Comparison of ENCODE assay signal across 8 cellular contexts in genomic region chr1:196607940-196608339, GRCh38. TPM values are rescaled to one million over a fixed set of nuclear protein-coding genes. Genes with fewer than 3 reads are reported as not detected.
DNase-seq lines count a peak whose midpoint lies in the region; ATAC-seq and TF ChIP-seq lines count a peak whose summit lies in the region.

No MANE protein-coding gene starts in this region.

- H3K4me3 Mint-ChIP-seq in CD8-positive, alpha-beta memory T cell, result peak overlapping the region; percentile 41 to 89 (median 61)
- H3K4me3 Mint-ChIP-seq in endodermal cell (peak overlapping the region; percentile 88), neural progenitor cell (peak overlapping the region; percentile 99)
- no peak overlapping the region for H3K4me3 Mint-ChIP-seq in activated T-helper 1 cell treated with anti-CD3 and anti-CD28 coated beads, Interleukin-12 subunit alpha, Interleukin-12 subunit beta, Interleukin-2, Interleukin-4 antibody, amounts not matched to agents 30 ng/mL and 10 ng/mL and 1 ng/mL, durations not matched to agents 14 hours and 24 hours and 36 hours

- peaks cover 29% of the 10 kb centered on the region for H3F3A ChIP-seq in neural progenitor cell (ENCODE audit: low read depth)

- CTCF ChIA-PET in CD8-positive, alpha-beta memory T cell (lab: Charles Lee), result no interaction called here

- no peaks in the 10 kb centered on the region for H4K20me1 ChIP-seq in neural progenitor cell (ENCODE audit: low read depth)

- H2AFZ ChIP-seq in neural progenitor cell (replicated peaks), result peak overlapping the region; percentile 97

- DNase-seq in CD8-positive, alpha-beta memory T cell, result no peak
- peak; percentile 24 for DNase-seq in NCI-H2029 treated with DMSO at 0.1 percent for 48 hours (lab: John Stamatoyannopoulos, UW)
- DNase-seq in endodermal cell, result no peak
- DNase-seq in neural progenitor cell (ENCODE audit: low spot score), result peak; percentile 26
- DNase-seq in activated T-helper 1 cell treated with anti-CD3 and anti-CD28 coated beads, Interleukin-12 subunit alpha, Interleukin-12 subunit beta, Interleukin-2, Interleukin-4 antibody, amounts not matched to agents 30 ng/mL and 10 ng/mL and 1 ng/mL, durations not matched to agents 14 hours and 24 hours and 36 hours (ENCODE audit: low spot score), result no peak

- peaks cover 51% of the 10 kb centered on the region for H3K79me2 ChIP-seq in neural progenitor cell (ENCODE audit: low read depth)

- intact Hi-C loops in activated T-helper 1 cell treated with anti-CD3 and anti-CD28 coated beads, Interleukin-12 subunit alpha, Interleukin-12 subunit beta, Interleukin-2, Interleukin-4 antibody, amounts not matched to agents 30 ng/mL and 10 ng/mL and 1 ng/mL, durations not matched to agents 14 hours and 24 hours and 36 hours (cut with micrococcal nuclease), result no loop called here

- H3K9ac ChIP-seq in endodermal cell (ENCODE audit: extremely low read depth, low read length, poor library complexity, severe bottlenecking) (peak overlapping the region; percentile 76), neural progenitor cell (peak overlapping the region; percentile 80)

- H3K36me3 ChIP-seq in CD8-positive, alpha-beta memory T cell (ENCODE audit: insufficient read depth, low read length), result no peaks in the 10 kb centered on the region
- no peaks in the 10 kb centered on the region for H3K36me3 ChIP-seq in endodermal cell (ENCODE audit: control insufficient read depth, insufficient read depth, low read length)
- peaks cover 2% of the 10 kb centered on the region for H3K36me3 ChIP-seq in neural progenitor cell

- no peaks in the 10 kb centered on the region for H3K9me3 ChIP-seq in CD8-positive, alpha-beta memory T cell (ENCODE audit: low read length)
- H3K9me3 ChIP-seq in endodermal cell (ENCODE audit: control insufficient read depth, low read length) (no peaks in the 10 kb centered on the region), neural progenitor cell (ENCODE audit: low read depth) (no peaks in the 10 kb centered on the region)

- peaks cover 0 to 2% (median 0%) of the 10 kb centered on the region in 5 donors for H3K9me3 Mint-ChIP-seq in CD8-positive, alpha-beta memory T cell
- H3K9me3 Mint-ChIP-seq in endodermal cell (no peaks in the 10 kb centered on the region), neural progenitor cell (no peaks in the 10 kb centered on the region)
- H3K9me3 Mint-ChIP-seq in activated T-helper 1 cell treated with anti-CD3 and anti-CD28 coated beads, Interleukin-12 subunit alpha, Interleukin-12 subunit beta, Interleukin-2, Interleukin-4 antibody, amounts not matched to agents 30 ng/mL and 10 ng/mL and 1 ng/mL, durations not matched to agents 14 hours and 24 hours and 36 hours, result no peaks in the 10 kb centered on the region

- H3K27me3 ChIP-seq in CD8-positive, alpha-beta memory T cell (ENCODE audit: insufficient read depth, low read length, poor library complexity, severe bottlenecking), result peaks cover 6% of the 10 kb centered on the region
- H3K27me3 ChIP-seq in endodermal cell (ENCODE audit: control insufficient read depth, insufficient read depth, low read length, poor library complexity, severe bottlenecking) (no peaks in the 10 kb centered on the region), neural progenitor cell (no peaks in the 10 kb centered on the region)

- no peak overlapping the region for H3K27ac ChIP-seq in CD8-positive, alpha-beta memory T cell (ENCODE audit: low read depth, low read length)
- H3K27ac ChIP-seq in endodermal cell (ENCODE audit: low read depth, low read length), result peak overlapping the region; percentile 96
- peak overlapping the region; percentile 95 for H3K27ac ChIP-seq in neural progenitor cell

- TF ChIP-seq CTCF in endodermal cell (conservative IDR thresholded peaks at IDR 0.05) (no peak), neural progenitor cell (IDR thresholded peaks at IDR 0.05) (no peak)

- H3K27me3 Mint-ChIP-seq in CD8-positive, alpha-beta memory T cell, result peaks cover 8 to 33% of the 10 kb centered on the region in 2 donors
- no peaks in the 10 kb centered on the region for H3K27me3 Mint-ChIP-seq in endodermal cell (ENCODE audit: insufficient read depth)
- H3K27me3 Mint-ChIP-seq in neural progenitor cell (ENCODE audit: insufficient read depth, low read depth), result peaks cover 2% of the 10 kb centered on the region
- H3K27me3 Mint-ChIP-seq in activated T-helper 1 cell treated with anti-CD3 and anti-CD28 coated beads, Interleukin-12 subunit alpha, Interleukin-12 subunit beta, Interleukin-2, Interleukin-4 antibody, amounts not matched to agents 30 ng/mL and 10 ng/mL and 1 ng/mL, durations not matched to agents 14 hours and 24 hours and 36 hours (ENCODE audit: insufficient read depth), result peaks cover 46% of the 10 kb centered on the region

- H3K36me3 Mint-ChIP-seq in CD8-positive, alpha-beta memory T cell, result no peaks in the 10 kb centered on the region
- H3K36me3 Mint-ChIP-seq in endodermal cell (ENCODE audit: low read depth), result no peaks in the 10 kb centered on the region
- H3K36me3 Mint-ChIP-seq in neural progenitor cell, result peaks cover 9% of the 10 kb centered on the region
- H3K36me3 Mint-ChIP-seq in activated T-helper 1 cell treated with anti-CD3 and anti-CD28 coated beads, Interleukin-12 subunit alpha, Interleukin-12 subunit beta, Interleukin-2, Interleukin-4 antibody, amounts not matched to agents 30 ng/mL and 10 ng/mL and 1 ng/mL, durations not matched to agents 14 hours and 24 hours and 36 hours (ENCODE audit: low read depth), result no peaks in the 10 kb centered on the region

- peak overlapping the region; percentile 93 for H3K4me2 ChIP-seq in neural progenitor cell

- H3K4me1 ChIP-seq in CD8-positive, alpha-beta memory T cell (ENCODE audit: insufficient read depth, low read length), result peaks cover 6% of the 10 kb centered on the region
- no peaks in the 10 kb centered on the region for H3K4me1 ChIP-seq in endodermal cell (ENCODE audit: control insufficient read depth, insufficient read depth, low read length)
- peaks cover 27% of the 10 kb centered on the region for H3K4me1 ChIP-seq in neural progenitor cell

- peaks cover 0 to 8% (median 6%) of the 10 kb centered on the region in 3 donors for H3K4me1 Mint-ChIP-seq in CD8-positive, alpha-beta memory T cell
- H3K4me1 Mint-ChIP-seq in endodermal cell, result peaks cover 27% of the 10 kb centered on the region
- peaks cover 16% of the 10 kb centered on the region for H3K4me1 Mint-ChIP-seq in neural progenitor cell
- H3K4me1 Mint-ChIP-seq in activated T-helper 1 cell treated with anti-CD3 and anti-CD28 coated beads, Interleukin-12 subunit alpha, Interleukin-12 subunit beta, Interleukin-2, Interleukin-4 antibody, amounts not matched to agents 30 ng/mL and 10 ng/mL and 1 ng/mL, durations not matched to agents 14 hours and 24 hours and 36 hours (ENCODE audit: low read depth), result peaks cover 6% of the 10 kb centered on the region

- H3K27ac Mint-ChIP-seq in CD8-positive, alpha-beta memory T cell, result no peak overlapping the region
- peak overlapping the region; percentile 86 for H3K27ac Mint-ChIP-seq in endodermal cell
- H3K27ac Mint-ChIP-seq in neural progenitor cell, result peak overlapping the region; percentile 96
- no peak overlapping the region for H3K27ac Mint-ChIP-seq in activated T-helper 1 cell treated with anti-CD3 and anti-CD28 coated beads, Interleukin-12 subunit alpha, Interleukin-12 subunit beta, Interleukin-2, Interleukin-4 antibody, amounts not matched to agents 30 ng/mL and 10 ng/mL and 1 ng/mL, durations not matched to agents 14 hours and 24 hours and 36 hours

- POLR2A ChIA-PET in CD8-positive, alpha-beta memory T cell (lab: Charles Lee), result no interaction called here

- no peak overlapping the region for H3K4me3 ChIP-seq in CD8-positive, alpha-beta memory T cell (ENCODE audit: low read length)
- H3K4me3 ChIP-seq in endodermal cell (ENCODE audit: low read length) (peak overlapping the region; percentile 99), neural progenitor cell (peak overlapping the region; percentile 91)

- 0% methylated on average over 3 to 7 of the region's 7 CpGs for WGBS in endodermal cell (ENCODE audit: insufficient coverage in 1 of 2, insufficient read length in 1 of 2), 2 experiments

- ATAC-seq in GM19328 (IDR thresholded peaks at IDR 0.05; ENCODE audit: unreplicated experiment) (no peak), GM18873 (IDR thresholded peaks at IDR 0.05; ENCODE audit: low FRiP score, unreplicated experiment) (no peak), HG02938 (IDR thresholded peaks at IDR 0.05; ENCODE audit: unreplicated experiment) (no peak)

RNA-seq across cellular contexts. Expression of gene KCNT2, which starts 0.3 kb away (rescaled TPM):
- total RNA-seq in CD8-positive, alpha-beta memory T cell, result not detected
- not detected for polyA plus RNA-seq in CD8-positive, alpha-beta memory T cell
- total RNA-seq in endodermal cell (10 to 100 TPM in 1 of 2 donors, 1 to 10 TPM in 1; 9.1 to 12.1 TPM), neural progenitor cell (ENCODE audit: low replicate concordance) (24.1 and 29.8 TPM in 2 replicates)
- polyA plus RNA-seq in endodermal cell (2013, experiment 1 of 2), result 11.0 TPM
- 10.7 TPM for polyA plus RNA-seq in endodermal cell (2013, experiment 2 of 2)
- not detected in 2 replicates for total RNA-seq in activated T-helper 1 cell treated with anti-CD3 and anti-CD28 coated beads, Interleukin-12 subunit alpha, Interleukin-12 subunit beta, Interleukin-2, Interleukin-4 antibody, amounts not matched to agents 30 ng/mL and 10 ng/mL and 1 ng/mL, durations not matched to agents 14 hours and 24 hours and 36 hours

RNA-seq across cellular contexts. Expression of gene CFH, which starts 43.9 kb away (rescaled TPM):
- 1 to 10 TPM in 1 of 2 experiments, under 1 TPM in 1; 0.93 to 1.1 TPM for total RNA-seq in CD8-positive, alpha-beta memory T cell
- 11.2 TPM for polyA plus RNA-seq in CD8-positive, alpha-beta memory T cell
- not detected for total RNA-seq in endodermal cell
- polyA plus RNA-seq in endodermal cell (2013, experiment 1 of 2), result 0.07 TPM
- polyA plus RNA-seq in endodermal cell (2013, experiment 2 of 2), result 0.29 TPM
- not detected in 2 replicates for total RNA-seq in neural progenitor cell (ENCODE audit: low replicate concordance)
- 0.42 and 0.54 TPM in 2 replicates for total RNA-seq in activated T-helper 1 cell treated with anti-CD3 and anti-CD28 coated beads, Interleukin-12 subunit alpha, Interleukin-12 subunit beta, Interleukin-2, Interleukin-4 antibody, amounts not matched to agents 30 ng/mL and 10 ng/mL and 1 ng/mL, durations not matched to agents 14 hours and 24 hours and 36 hours

Comparison
In these comparisons a context has a peak if more than half of its experiments do, and no peak if none do; other contexts are left out.
1. DNase-seq: peak in NCI-H2029 treated with DMSO at 0.1 percent for 48 hours (single experiment) and neural progenitor cell (single experiment); none in CD8-positive, alpha-beta memory T cell (0 of 5), endodermal cell (single experiment) and activated T-helper 1 cell treated with anti-CD3 and anti-CD28 coated beads, Interleukin-12 subunit alpha, Interleukin-12 subunit beta, Interleukin-2, Interleukin-4 antibody, amounts not matched to agents 30 ng/mL and 10 ng/mL and 1 ng/mL, durations not matched to agents 14 hours and 24 hours and 36 hours (single experiment).
2. H3K27ac Mint-ChIP-seq: peak in endodermal cell (single experiment) and neural progenitor cell (single experiment); none in CD8-positive, alpha-beta memory T cell (0 of 8) and activated T-helper 1 cell treated with anti-CD3 and anti-CD28 coated beads, Interleukin-12 subunit alpha, Interleukin-12 subunit beta, Interleukin-2, Interleukin-4 antibody, amounts not matched to agents 30 ng/mL and 10 ng/mL and 1 ng/mL, durations not matched to agents 14 hours and 24 hours and 36 hours (single experiment).
3. RNA of gene KCNT2, which starts 0.3 kb away (total RNA-seq): 24.1 to 29.8 TPM in neural progenitor cell and 9.1 to 12.1 TPM in endodermal cell; not detected in CD8-positive, alpha-beta memory T cell and not detected in activated T-helper 1 cell treated with anti-CD3 and anti-CD28 coated beads, Interleukin-12 subunit alpha, Interleukin-12 subunit beta, Interleukin-2, Interleukin-4 antibody, amounts not matched to agents 30 ng/mL and 10 ng/mL and 1 ng/mL, durations not matched to agents 14 hours and 24 hours and 36 hours; every median in the first group is over 4 times any median in the second.